17 cellular contexts compared by ENCODE assay signal in genomic region chr10:132298038-132298935, GRCh38. TPM values are rescaled to one million over a fixed set of nuclear protein-coding genes. Genes with fewer than 3 reads are reported as not detected.
DNase-seq lines count a peak whose midpoint lies in the region; ATAC-seq and TF ChIP-seq lines count a peak whose summit lies in the region.
"Had no signal": no experiment of that assay in that cellular context is flagged by ENCODE, and none has a peak within 500 bp of the region (broad histone marks: within the 10 kb centered on the region; RNA-seq: fewer than 3 reads in every experiment).

No MANE protein-coding gene starts in this region.

- no peaks in the 10 kb centered on the region for H3K79me1 ChIP-seq in neuronal stem cell (ENCODE audit: low read depth, low read length)

- peak overlapping the region; percentile 90 for H3K27ac ChIP-seq in BLaER1
- no peak overlapping the region for H3K27ac ChIP-seq in neuronal stem cell (replicated peaks; ENCODE audit: low read length)
- H3K27ac ChIP-seq: vagina had no signal

- no peak overlapping the region for H3K14ac ChIP-seq in neuronal stem cell (ENCODE audit: low read length)

- H3K36me3 Mint-ChIP-seq in WTC11 (no peaks in the 10 kb centered on the region), nephron progenitor cell (ENCODE audit: low read depth) (no peaks in the 10 kb centered on the region)
- H3K36me3 Mint-ChIP-seq: activated naive CD4-positive, alpha-beta T cell treated with anti-CD3 and anti-CD28 coated beads, Interleukin-2, amount 10 ng/mL, durations not matched to agents 7 days and 5 days had no signal

- peaks cover 25% of the 10 kb centered on the region for H4K20me1 ChIP-seq in BLaER1

- peak overlapping the region; percentile 10 for H2BK15ac ChIP-seq in neuronal stem cell (ENCODE audit: low read length)

- no peak overlapping the region for H2AK5ac ChIP-seq in neuronal stem cell (ENCODE audit: low read depth, low read length)

- no peak for TF ChIP-seq CTCF in WTC11 (IDR thresholded peaks at IDR 0.05)
- no peak for TF ChIP-seq CTCF in nephron progenitor cell (IDR thresholded peaks at IDR 0.05)

- CTCF ChIA-PET in WTC11 (lab: Charles Lee), result interaction anchor here (0.8 to 2.4 kb wide), 11 partner anchors 10 to 65 kb away, joined by 3 to 11 read pairs (median 3); partner anchors contain the start of genes LRRC27 and STK32C

- no peak overlapping the region for H2BK12ac ChIP-seq in neuronal stem cell (ENCODE audit: low read length)

- H4K91ac ChIP-seq in neuronal stem cell (ENCODE audit: low read depth, low read length, poor library complexity), result no peak overlapping the region

- H3K4me3 ChIP-seq in BLaER1, result peak overlapping the region; percentile 49
- H3K4me3 ChIP-seq in neuronal stem cell (ENCODE audit: low read length in 2 of 2), result no peak overlapping the region
- H3K4me3 ChIP-seq: vagina had no signal

- H3K27me3 ChIP-seq in BLaER1 (0 out of 2 replicates have a peak, but pooled peaks cover 7% of the 10 kb centered on the region), neuronal stem cell (ENCODE audit: control insufficient read depth in 3 of 3, insufficient read depth in 3 of 3, low read depth in 1 of 3, low read length in 3 of 3) (no peaks in the 10 kb centered on the region)
- H3K27me3 ChIP-seq: vagina had no signal

- H3K4me1 ChIP-seq in BLaER1 (peaks cover 100% of the 10 kb centered on the region), neuronal stem cell (ENCODE audit: control insufficient read depth in 2 of 2, insufficient read depth in 1 of 2, low read depth in 1 of 2, low read length in 2 of 2) (peaks cover 6 to 17% of the 10 kb centered on the region in 2 donors)
- H3K4me1 ChIP-seq: vagina had no signal

- H4K8ac ChIP-seq in neuronal stem cell (ENCODE audit: low read depth, low read length), result no peak overlapping the region

- peak; percentile 17 for ATAC-seq in WTC11
- ATAC-seq: right cardiac atrium had no signal

- peak overlapping the region; percentile 32 for H3K18ac ChIP-seq in neuronal stem cell (ENCODE audit: low read length)

- H3K9me3 ChIP-seq in BLaER1, result no peaks in the 10 kb centered on the region
- H3K9me3 ChIP-seq in neuronal stem cell (replicated peaks in 1 of 2; ENCODE audit: control insufficient read depth in 2 of 2, insufficient read depth in 1 of 2, low read depth in 1 of 2, low read length in 2 of 2), result no peaks in the 10 kb centered on the region
- H3K9me3 ChIP-seq: vagina had no signal

- peak overlapping the region; percentile 53; the same call in 1 of the 2 replicates for H3K27ac Mint-ChIP-seq in WTC11
- no peak overlapping the region for H3K27ac Mint-ChIP-seq in nephron progenitor cell
- H3K27ac Mint-ChIP-seq: activated naive CD4-positive, alpha-beta T cell treated with anti-CD3 and anti-CD28 coated beads, Interleukin-2, amount 10 ng/mL, durations not matched to agents 7 days and 5 days had no signal

- H3K9ac ChIP-seq in BLaER1 (peak overlapping the region; percentile 70), neuronal stem cell (ENCODE audit: low read depth, low read length, poor library complexity) (peak overlapping the region; percentile 5)

- H3K4me3 Mint-ChIP-seq in WTC11, result no peak overlapping the region
- H3K4me3 Mint-ChIP-seq in nephron progenitor cell, result no peak overlapping the region
- H3K4me3 Mint-ChIP-seq: activated naive CD4-positive, alpha-beta T cell treated with anti-CD3 and anti-CD28 coated beads, Interleukin-2, amount 10 ng/mL, durations not matched to agents 7 days and 5 days had no signal

- H3K36me3 ChIP-seq in BLaER1 (no peaks in the 10 kb centered on the region), neuronal stem cell (replicated peaks in 1 of 2; ENCODE audit: control insufficient read depth in 2 of 2, insufficient read depth in 2 of 2, low read length in 2 of 2) (no peaks in the 10 kb centered on the region)
- H3K36me3 ChIP-seq: vagina had no signal

- peak overlapping the region; percentile 91 for H2AFZ ChIP-seq in neuronal stem cell (ENCODE audit: low read length)

- peak; percentile 78 for DNase-seq in DMS53 (lab: John Stamatoyannopoulos, UW)
- DNase-seq in WTC11 (ENCODE audit: low spot score), result no peak
- no peak for DNase-seq in neuronal stem cell (ENCODE audit: low spot score)
- no peak for DNase-seq in nephron progenitor cell
- DNase-seq in NCI-H526 treated with DMSO at 0.1 percent for 48 hours (lab: John Stamatoyannopoulos, UW), result no peak
- DNase-seq in stimulated activated CD8-positive, alpha-beta memory T cell treated with anti-CD3 and anti-CD28 coated beads, Interleukin-4, amount 100 ng/mL, for 48 hours, result no peak
- DNase-seq: activated CD4-positive, alpha-beta T cell treated with anti-CD3 and anti-CD28 coated beads, Interleukin-2, amount 50 U/mL, for 48 hours; activated naive CD4-positive, alpha-beta T cell treated with anti-CD3 and anti-CD28 coated beads, Interleukin-2, amount 10 ng/mL, durations not matched to agents 7 days and 5 days; cortex of kidney; foreskin fibroblast; Kasumi-1; NCI-H82; occipital lobe; SW 1271 had no signal

- no peak overlapping the region for H3K23ac ChIP-seq in neuronal stem cell (ENCODE audit: low read depth, low read length, poor library complexity)

- peak overlapping the region; percentile 8 for H2BK5ac ChIP-seq in neuronal stem cell (ENCODE audit: low read length)

- no CpG with 5 or more reads among the region's 30 CpGs for WGBS in neuronal stem cell (ENCODE audit: extremely low coverage in 2 of 2, insufficient read length in 2 of 2, insufficient replicate concordance in 1 of 2), 2 donors

- H3K4me2 ChIP-seq in BLaER1 (peak overlapping the region; percentile 95), neuronal stem cell (ENCODE audit: insufficient read depth, low read length, poor library complexity, severe bottlenecking) (no peak overlapping the region)

- H3K9me3 Mint-ChIP-seq in WTC11, result no peaks in the 10 kb centered on the region
- peaks cover 2% of the 10 kb centered on the region for H3K9me3 Mint-ChIP-seq in nephron progenitor cell
- H3K9me3 Mint-ChIP-seq: activated naive CD4-positive, alpha-beta T cell treated with anti-CD3 and anti-CD28 coated beads, Interleukin-2, amount 10 ng/mL, durations not matched to agents 7 days and 5 days had no signal

- no peaks in the 10 kb centered on the region for H3K27me3 Mint-ChIP-seq in WTC11 (ENCODE audit: low read depth)
- peaks cover 38% of the 10 kb centered on the region for H3K27me3 Mint-ChIP-seq in nephron progenitor cell (ENCODE audit: low read depth, poor library complexity)
- H3K27me3 Mint-ChIP-seq: activated naive CD4-positive, alpha-beta T cell treated with anti-CD3 and anti-CD28 coated beads, Interleukin-2, amount 10 ng/mL, durations not matched to agents 7 days and 5 days had no signal

- peaks cover 10% of the 10 kb centered on the region for H3K4me1 Mint-ChIP-seq in WTC11
- peaks cover 26% of the 10 kb centered on the region for H3K4me1 Mint-ChIP-seq in nephron progenitor cell

- POLR2A ChIA-PET in WTC11 (lab: Charles Lee), result no interaction called here

- no peak overlapping the region for H3K4ac ChIP-seq in neuronal stem cell (ENCODE audit: low read length)

- no peak overlapping the region for H2BK120ac ChIP-seq in neuronal stem cell (ENCODE audit: low read depth, low read length)

TF ChIP-seq in WTC11, 78 proteins besides CTCF, POLR2A, EP300 and RAD21:
- TF ChIP-seq PRDM15 (CRISPR knock-in tag; IDR thresholded peaks at IDR 0.05) (peak; percentile 76), ZNF423 (CRISPR knock-in tag; IDR thresholded peaks at IDR 0.05) (no peak), RORB (CRISPR knock-in tag; IDR thresholded peaks at IDR 0.05) (no peak)

RNA-seq across cellular contexts. Expression of gene STK32C, which starts 9.5 kb away (rescaled TPM):
- total RNA-seq in WTC11 (2021), result 20.7 to 23.2 TPM (median 22.2 TPM) in 3 replicates
- polyA plus RNA-seq in neuronal stem cell (2013, experiment 1 of 2), result 20.6 TPM
- polyA plus RNA-seq in neuronal stem cell (2013, experiment 2 of 2), result 21.2 TPM

RNA-seq across cellular contexts. Expression of gene LRRC27, which starts 33.7 kb away (rescaled TPM):
- 4.0 to 4.6 TPM (median 4.4 TPM) in 3 replicates for total RNA-seq in WTC11 (2021)
- polyA plus RNA-seq in neuronal stem cell (2013, experiment 1 of 2), result 12.6 TPM
- 11.2 TPM for polyA plus RNA-seq in neuronal stem cell (2013, experiment 2 of 2)
